13 cellular contexts compared by ENCODE assay signal in genomic region chr16:21674456-21674855, GRCh38. TPM values are rescaled to one million over a fixed set of nuclear protein-coding genes. Genes with fewer than 3 reads are reported as not detected.
"Had no signal": no experiment of that assay in that cellular context is flagged by ENCODE, and none has a peak within 500 bp of the region (broad histone marks: within the 10 kb centered on the region; RNA-seq: fewer than 3 reads in every experiment).

No MANE protein-coding gene starts in this region.

RNA-seq across cellular contexts. Expression of gene OTOA, which starts 10.7 kb away (rescaled TPM):
- total RNA-seq: activated CD4-positive, alpha-beta memory T cell treated with anti-CD3 and anti-CD28 coated beads for 36 hours; activated CD4-positive, alpha-beta T cell treated with anti-CD3 and anti-CD28 coated beads, Interleukin-2, amount 10 ng/mL, durations not matched to agents 24 days and 14 days; activated CD8-positive, alpha-beta T cell treated with anti-CD3 and anti-CD28 coated beads, Interleukin-2, amount 10 ng/mL, durations not matched to agents 7 days and 5 days; activated naive CD4-positive, alpha-beta T cell treated with anti-CD3 and anti-CD28 coated beads for 36 hours; activated T-helper 1 cell treated with anti-CD3 and anti-CD28 coated beads, Interleukin-12 subunit alpha, Interleukin-12 subunit beta, Interleukin-2, Interleukin-4 antibody, amounts not matched to agents 30 ng/mL and 10 ng/mL and 1 ng/mL, durations not matched to agents 14 hours and 24 hours and 36 hours; activated T-helper 2 cell treated with anti-CD3 and anti-CD28 coated beads, Interferon-gamma antibody, Interleukin-2, Interleukin-4, amounts not matched to agents 10 μg/mL and 5 μg/mL and 100 μg/mL, durations not matched to agents 14 hours and 24 hours and 36 hours; ascending aorta; colonic mucosa; dermis microvascular lymphatic vessel endothelial cell had no signal
- polyA plus RNA-seq: cardiac muscle cell, endothelial cell of umbilical vein, esophagus, fibroblast of lung had no signal

RNA-seq across cellular contexts. Expression of gene IGSF6, which starts 22.0 kb away (rescaled TPM):
- total RNA-seq: activated CD4-positive, alpha-beta T cell treated with anti-CD3 and anti-CD28 coated beads, Interleukin-2, amount 10 ng/mL, durations not matched to agents 24 days and 14 days; activated naive CD4-positive, alpha-beta T cell treated with anti-CD3 and anti-CD28 coated beads for 36 hours; activated T-helper 1 cell treated with anti-CD3 and anti-CD28 coated beads, Interleukin-12 subunit alpha, Interleukin-12 subunit beta, Interleukin-2, Interleukin-4 antibody, amounts not matched to agents 30 ng/mL and 10 ng/mL and 1 ng/mL, durations not matched to agents 14 hours and 24 hours and 36 hours; activated T-helper 2 cell treated with anti-CD3 and anti-CD28 coated beads, Interferon-gamma antibody, Interleukin-2, Interleukin-4, amounts not matched to agents 10 μg/mL and 5 μg/mL and 100 μg/mL, durations not matched to agents 14 hours and 24 hours and 36 hours; cardiac muscle cell; endothelial cell of umbilical vein; fibroblast of lung had no signal
- polyA plus RNA-seq: endothelial cell of umbilical vein, fibroblast of lung had no signal
